Comparison of ENCODE assay signal across 25 cellular contexts in the genomic region with DNA sequence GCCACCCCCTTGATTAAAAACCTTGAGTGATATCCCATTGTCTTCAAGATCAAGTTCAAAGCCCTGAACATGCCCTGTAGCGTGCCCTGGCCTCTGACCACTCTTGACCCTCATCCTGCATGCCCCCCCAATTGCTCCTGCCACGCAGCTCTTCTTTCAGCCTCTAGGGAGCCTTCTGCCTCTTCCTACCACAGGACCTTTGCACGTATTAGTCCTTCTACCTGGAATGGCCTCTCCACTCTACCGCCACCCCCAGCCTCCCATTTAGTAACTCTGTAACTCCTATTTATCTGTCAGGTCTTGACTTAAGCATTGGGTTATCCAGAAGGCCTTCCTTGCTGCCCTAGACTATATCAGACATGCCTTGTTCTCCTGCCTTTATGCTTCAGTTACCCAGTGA.
"Had no signal": no experiment of that assay in that cellular context is flagged by ENCODE, and none has a peak within 500 bp of the region (broad histone marks: within the 10 kb centered on the region; RNA-seq: fewer than 3 reads in every experiment).

No MANE protein-coding gene starts in this region.

- FAIRE-seq: colon, endometrium, kidney had no signal

- H3K27ac Mint-ChIP-seq: dendritic cell treated with granulocyte-macrophage colony-stimulating factor and Interleukin-4, amounts not matched to agents 40 ng/mL and 50 ng/mL, for 4 days; effector memory CD8-positive, alpha-beta T cell; endodermal cell; immature natural killer cell had no signal

- H3K36me3 Mint-ChIP-seq: immature natural killer cell had no signal

- H2AFZ ChIP-seq: hepatocyte had no signal

- H3K4me1 Mint-ChIP-seq: immature natural killer cell had no signal

- H3K4me3 Mint-ChIP-seq: dendritic cell treated with granulocyte-macrophage colony-stimulating factor and Interleukin-4, amounts not matched to agents 40 ng/mL and 50 ng/mL, for 4 days; effector memory CD8-positive, alpha-beta T cell; endodermal cell; immature natural killer cell had no signal

- H3K4me1 ChIP-seq: esophagus squamous epithelium, gastrocnemius medialis, heart left ventricle, left ventricle myocardium inferior, lower lobe of right lung had no signal

- H3K4me3 ChIP-seq: coronary artery, esophagus squamous epithelium, gastrocnemius medialis, heart left ventricle, hepatocyte, left ventricle myocardium inferior, lower lobe of right lung had no signal

- H3K79me2 ChIP-seq: hepatocyte had no signal

- H3K9me3 Mint-ChIP-seq: dendritic cell treated with granulocyte-macrophage colony-stimulating factor and Interleukin-4, amounts not matched to agents 40 ng/mL and 50 ng/mL, for 4 days; effector memory CD8-positive, alpha-beta T cell; endodermal cell had no signal

- H3K36me3 ChIP-seq: esophagus squamous epithelium, gastrocnemius medialis, heart left ventricle, left ventricle myocardium inferior, lower lobe of right lung had no signal

- H3K9me3 ChIP-seq: esophagus squamous epithelium, gastrocnemius medialis, heart left ventricle, left ventricle myocardium inferior, lower lobe of right lung had no signal

- H3K4me2 ChIP-seq: hepatocyte had no signal

- DNase-seq: effector CD8-positive, alpha-beta T cell; effector memory CD8-positive, alpha-beta T cell; erythroblast; esophagus squamous epithelium; foreskin fibroblast; foreskin melanocyte; gastrocnemius medialis; heart left ventricle; immature natural killer cell; islet precursor cell; kidney; kidney glomerular epithelial cell; left colon; left ventricle myocardium inferior; lower lobe of right lung; midbrain had no signal

- H3K27ac ChIP-seq: coronary artery, epithelial cell of prostate, esophagus squamous epithelium, gastrocnemius medialis, heart left ventricle, hepatocyte, left ventricle myocardium inferior, lower lobe of right lung had no signal

- ATAC-seq: effector memory CD8-positive, alpha-beta T cell; esophagus mucosa; gastrocnemius medialis; heart left ventricle; left colon; left lobe of liver; lower lobe of right lung had no signal
